Comparison of ENCODE assay signal across 17 cellular contexts in the genomic region with DNA sequence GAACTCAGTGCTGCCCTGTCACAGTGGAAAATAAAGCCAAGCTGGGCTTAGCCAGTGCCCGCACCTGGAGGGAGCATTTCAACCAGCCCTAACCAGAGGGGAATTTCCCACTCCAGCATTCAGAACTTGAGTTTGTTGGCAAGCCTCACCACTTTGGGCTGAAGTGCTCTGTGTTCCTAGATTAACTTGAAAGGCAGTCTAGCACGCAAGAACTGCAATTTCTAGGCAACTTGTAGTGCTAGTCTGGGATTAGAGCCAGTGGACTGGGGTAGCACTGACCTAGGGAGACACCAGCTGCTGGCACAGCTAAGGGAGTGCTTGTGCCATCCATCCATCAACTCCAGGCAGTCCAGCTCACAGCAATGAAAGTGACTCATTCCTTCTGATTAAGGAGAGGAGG.
DNase-seq lines count a peak whose midpoint lies in the region; ATAC-seq and TF ChIP-seq lines count a peak whose summit lies in the region.
"Had no signal": no experiment of that assay in that cellular context is flagged by ENCODE, and none has a peak within 500 bp of the region (broad histone marks: within the 10 kb centered on the region; RNA-seq: fewer than 3 reads in every experiment).

No MANE protein-coding gene starts in this region.

- no peak overlapping the region for H3K27ac Mint-ChIP-seq in naive thymus-derived CD8-positive, alpha-beta T cell
- H3K27ac Mint-ChIP-seq: B cell; dendritic cell treated with granulocyte-macrophage colony-stimulating factor and Interleukin-4, amounts not matched to agents 40 ng/mL and 50 ng/mL, for 4 days; T-helper 1 cell treated with Interleukin-12 subunit alpha and Interleukin-12 subunit beta and Interleukin-4 antibody, amounts not matched to agents 30 μg/mL and 1 μg/mL, for 36 hours had no signal

- ATAC-seq in HG03095 (IDR thresholded peaks at IDR 0.05; ENCODE audit: unreplicated experiment) (no peak), HG03460 (IDR thresholded peaks at IDR 0.05; ENCODE audit: unreplicated experiment) (no peak)
- ATAC-seq in naive thymus-derived CD8-positive, alpha-beta T cell, result no peak
- ATAC-seq: psoas muscle had no signal

- H3K4me3 ChIP-seq in fibroblast of the aortic adventitia (ENCODE audit: low read depth, low read length), result no peak overlapping the region
- H3K4me3 ChIP-seq: psoas muscle had no signal

- no peak for TF ChIP-seq CTCF in fibroblast of the aortic adventitia (IDR thresholded peaks at IDR 0.05; ENCODE audit: insufficient read depth, low read length)

- DNase-seq in Daoy (ENCODE audit: low read depth) (peak; percentile 1), NCI-H226 (peak; percentile 96), fibroblast of the aortic adventitia (ENCODE audit: low read depth) (peak; percentile 5), myocyte (ENCODE audit: low read depth) (peak; percentile 29), NCI-H748 treated with DMSO at 0.1 percent for 48 hours (lab: John Stamatoyannopoulos, UW) (no peak)
- DNase-seq in naive thymus-derived CD8-positive, alpha-beta T cell, result no peak
- DNase-seq: activated CD4-positive, CD25-positive, alpha-beta regulatory T cell treated with anti-CD3 and anti-CD28 coated beads, Interleukin-2, amount 50 U/mL, for 72 hours; activated T-cell treated with anti-CD3 and anti-CD28 coated beads, Interleukin-2, amount 50 U/mL, for 1 hour; KG1; NCI-H2081 treated with DMSO at 0.1 percent for 48 hours; OCI-M1; psoas muscle had no signal

- H3K9me3 Mint-ChIP-seq in naive thymus-derived CD8-positive, alpha-beta T cell, result peaks cover 3 to 29% (median 9%) of the 10 kb centered on the region in 9 donors

- no peaks in the 10 kb centered on the region for H3K36me3 Mint-ChIP-seq in naive thymus-derived CD8-positive, alpha-beta T cell

- H3K4me3 Mint-ChIP-seq in naive thymus-derived CD8-positive, alpha-beta T cell, result no peak overlapping the region
- H3K4me3 Mint-ChIP-seq: B cell; dendritic cell treated with granulocyte-macrophage colony-stimulating factor and Interleukin-4, amounts not matched to agents 40 ng/mL and 50 ng/mL, for 4 days; T-helper 1 cell treated with Interleukin-12 subunit alpha and Interleukin-12 subunit beta and Interleukin-4 antibody, amounts not matched to agents 30 μg/mL and 1 μg/mL, for 36 hours had no signal

- no peaks in the 10 kb centered on the region for H3K27me3 Mint-ChIP-seq in naive thymus-derived CD8-positive, alpha-beta T cell
- H3K27me3 Mint-ChIP-seq: B cell; dendritic cell treated with granulocyte-macrophage colony-stimulating factor and Interleukin-4, amounts not matched to agents 40 ng/mL and 50 ng/mL, for 4 days had no signal

- POLR2A ChIA-PET in naive thymus-derived CD8-positive, alpha-beta T cell (lab: Charles Lee), result no interaction called here

- no peaks in the 10 kb centered on the region for H3K4me1 Mint-ChIP-seq in naive thymus-derived CD8-positive, alpha-beta T cell
- H3K4me1 Mint-ChIP-seq: B cell had no signal

Comparison
In these comparisons a context has a peak if more than half of its experiments do, and no peak if none do; other contexts are left out.
1. DNase-seq: peak in Daoy (single experiment), NCI-H226 (single experiment), fibroblast of the aortic adventitia (single experiment) and myocyte (single experiment); none in naive thymus-derived CD8-positive, alpha-beta T cell (0 of 10) and NCI-H748 treated with DMSO at 0.1 percent for 48 hours (single experiment).